In the genomic region with DNA sequence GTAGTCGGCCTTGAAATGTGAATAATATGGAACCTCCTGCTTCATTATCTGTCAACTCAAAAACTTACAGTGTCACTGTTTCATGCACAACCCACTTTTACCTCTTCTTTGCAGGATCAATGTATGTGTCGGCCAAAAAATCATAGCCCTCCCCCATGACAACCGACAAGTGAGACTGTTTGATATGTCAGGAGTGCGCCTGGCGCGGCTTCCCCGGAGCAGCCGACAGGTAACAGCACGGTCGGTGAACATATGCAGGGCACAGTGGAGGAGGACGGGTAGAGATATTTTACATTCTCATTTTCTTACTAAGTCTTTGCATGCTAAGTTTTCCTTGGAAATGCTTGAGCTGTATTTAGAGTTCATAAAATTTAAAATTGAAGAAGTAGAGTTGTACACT, we compare ENCODE assay signal across 22 cellular contexts.
"Had no signal": no experiment of that assay in that cellular context is flagged by ENCODE, and none has a peak within 500 bp of the region (broad histone marks: within the 10 kb centered on the region; RNA-seq: fewer than 3 reads in every experiment).

No MANE protein-coding gene starts in this region.

- H3K9me3 Mint-ChIP-seq: natural killer cell; T-helper 1 cell treated with Interleukin-12 subunit alpha and Interleukin-12 subunit beta and Interleukin-4 antibody, amounts not matched to agents 30 μg/mL and 1 μg/mL, for 36 hours had no signal

- H3K27ac ChIP-seq: left ventricle myocardium inferior, neutrophil, right lobe of liver, tibial nerve, WERI-Rb-1 had no signal

- DNase-seq: activated CD4-positive, alpha-beta T cell treated with anti-CD3 and anti-CD28 coated beads for 48 hours; activated CD4-positive, alpha-beta T cell treated with anti-CD3 and anti-CD28 coated beads, Interleukin-2, amount 50 U/mL, for 48 hours; activated CD8-positive, alpha-beta memory T cell treated with anti-CD3 and anti-CD28 coated beads, Interleukin-2, amount 50 U/mL, for 48 hours; activated naive CD4-positive, alpha-beta T cell treated with Interleukin-2 at 50 U/mL for 16 hours; amygdala; central memory CD4-positive, alpha-beta T cell; dermis blood vessel endothelial cell; effector CD4-positive, alpha-beta T cell; left ventricle myocardium inferior; mesendoderm; natural killer cell; stimulated activated CD4-positive, alpha-beta T cell treated with anti-CD3 and anti-CD28 coated beads, Interleukin-2, amount 100 ng/mL, for 48 hours; stimulated activated naive CD4-positive, alpha-beta T cell treated with Interleukin-2 at 50 U/mL for 16 hours; SW 1271; T1000; WERI-Rb-1 had no signal

- H3K4me3 ChIP-seq: left ventricle myocardium inferior, lung, right lobe of liver, tibial nerve had no signal

- H3K4me3 Mint-ChIP-seq: natural killer cell; T-helper 1 cell treated with Interleukin-12 subunit alpha and Interleukin-12 subunit beta and Interleukin-4 antibody, amounts not matched to agents 30 μg/mL and 1 μg/mL, for 36 hours had no signal

- H3K36me3 ChIP-seq: WERI-Rb-1 had no signal

- H3K4me1 ChIP-seq: right lobe of liver, tibial nerve had no signal

- H3K9me3 ChIP-seq: left ventricle myocardium inferior, neutrophil, right lobe of liver, tibial nerve had no signal

- H3K27me3 ChIP-seq: neutrophil, right lobe of liver, tibial nerve had no signal

- ATAC-seq: activated CD4-positive, CD25-positive, alpha-beta regulatory T cell treated with anti-CD3 and anti-CD28 coated beads, Interleukin-2, amount 50 U/mL, for 24 hours; natural killer cell; right lobe of liver had no signal
